1 cellular context compared by ENCODE assay signal in genomic region chr3:53250453-53250852, GRCh38.
TF ChIP-seq lines count a peak whose summit lies in the region.

No MANE protein-coding gene starts in this region.

TF ChIP-seq in H1, 55 proteins besides CTCF, POLR2A, EP300 and RAD21:
- TF ChIP-seq EGR1 (IDR thresholded peaks at IDR 0.05; ENCODE audit: borderline replicate concordance, low read depth, low read length): no peak
